Comparison of ENCODE assay signal across 25 cellular contexts in the genomic region with DNA sequence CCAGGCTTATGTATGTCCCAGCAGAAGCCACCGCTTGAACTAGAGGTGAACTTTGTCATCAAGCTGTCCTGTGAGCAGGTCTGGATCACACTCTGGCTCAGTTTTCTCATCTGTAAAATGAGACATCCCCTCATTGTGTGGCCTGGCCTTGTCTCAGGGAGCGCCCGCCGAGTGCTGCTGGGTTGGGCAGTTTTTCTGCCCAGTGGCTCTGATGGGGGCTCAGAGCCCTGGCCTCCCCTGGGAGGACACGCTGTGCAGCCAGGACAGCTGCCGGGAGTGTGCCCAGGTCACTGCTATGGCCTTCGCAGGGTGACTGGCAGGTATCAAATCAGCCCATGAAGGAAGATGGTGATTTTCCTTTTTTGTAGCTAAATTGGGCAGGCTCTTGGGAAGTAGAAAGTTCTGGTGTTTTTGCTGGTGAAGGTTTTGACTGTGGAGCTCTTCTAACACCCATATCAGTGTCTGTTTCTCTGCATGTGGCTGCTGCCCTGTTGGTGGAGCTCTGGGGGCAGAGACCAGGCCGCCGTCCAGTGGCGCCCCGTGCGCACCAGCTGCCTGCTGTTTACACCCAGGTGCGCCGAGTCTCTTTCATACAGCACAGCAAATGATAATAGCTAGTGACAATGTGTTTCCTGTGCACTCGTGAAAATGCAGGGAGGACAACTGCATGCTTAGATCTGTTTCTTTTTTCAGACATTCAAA. TPM values are rescaled to one million over a fixed set of nuclear protein-coding genes. Genes with fewer than 3 reads are reported as not detected.
DNase-seq lines count a peak whose midpoint lies in the region; ATAC-seq, FAIRE-seq and TF ChIP-seq lines count a peak whose summit lies in the region.
"Had no signal": no experiment of that assay in that cellular context is flagged by ENCODE, and none has a peak within 500 bp of the region (broad histone marks: within the 10 kb centered on the region; RNA-seq: fewer than 3 reads in every experiment).

No MANE protein-coding gene starts in this region.

- H3K9me3 ChIP-seq in T-helper 17 cell (ENCODE audit: control insufficient read depth, low read length, poor library complexity, severe bottlenecking) = no peaks in the 10 kb centered on the region
- H3K9me3 ChIP-seq in kidney (ENCODE audit: control insufficient read depth in 1 of 2, low read length in 2 of 2) = no peaks in the 10 kb centered on the region
- H3K9me3 ChIP-seq in upper lobe of right lung = no peaks in the 10 kb centered on the region
- H3K9me3 ChIP-seq: suprapubic skin had no signal

- H3K27ac ChIP-seq in kidney (ENCODE audit: low read depth in 2 of 2, low read length in 2 of 2) (no peak overlapping the region), upper lobe of right lung (no peak overlapping the region)
- H3K27ac ChIP-seq: foreskin keratinocyte, suprapubic skin had no signal

- peaks cover 4% of the 10 kb centered on the region for H3K27me3 Mint-ChIP-seq in activated naive CD8-positive, alpha-beta T cell
- H3K27me3 Mint-ChIP-seq in activated naive CD8-positive, alpha-beta T cell treated with anti-CD3 and anti-CD28 coated beads, Interleukin-2, amount 50 U/mL, for 24 hours = no peaks in the 10 kb centered on the region
- peaks cover 13% of the 10 kb centered on the region for H3K27me3 Mint-ChIP-seq in T-helper 17 cell
- H3K27me3 Mint-ChIP-seq in stimulated activated naive CD8-positive, alpha-beta T cell treated with anti-CD3 and anti-CD28 coated beads, Interleukin-15, amount 100 ng/mL, for 72 hours = peaks cover 14% of the 10 kb centered on the region

- H3K9me3 Mint-ChIP-seq in activated naive CD8-positive, alpha-beta T cell (ENCODE audit: low read depth) = no peaks in the 10 kb centered on the region
- H3K9me3 Mint-ChIP-seq in activated naive CD8-positive, alpha-beta T cell treated with anti-CD3 and anti-CD28 coated beads, Interleukin-2, amount 50 U/mL, for 24 hours = no peaks in the 10 kb centered on the region
- no peaks in the 10 kb centered on the region for H3K9me3 Mint-ChIP-seq in stimulated activated naive CD8-positive, alpha-beta T cell treated with anti-CD3 and anti-CD28 coated beads, Interleukin-15, amount 100 ng/mL, for 72 hours

- ATAC-seq in activated naive CD8-positive, alpha-beta T cell treated with anti-CD3 and anti-CD28 coated beads, Interleukin-2, amount 50 U/mL, for 24 hours = no peak
- ATAC-seq in T-helper 17 cell (no peak), upper lobe of right lung (no peak)
- ATAC-seq in stimulated activated naive CD8-positive, alpha-beta T cell treated with anti-CD3 and anti-CD28 coated beads, Interleukin-15, amount 100 ng/mL, for 72 hours = peak; percentile 18
- ATAC-seq: foreskin keratinocyte, K562, left ventricle myocardium superior, right cardiac atrium had no signal

- H3K27ac Mint-ChIP-seq in activated naive CD8-positive, alpha-beta T cell = no peak overlapping the region
- H3K27ac Mint-ChIP-seq in activated naive CD8-positive, alpha-beta T cell treated with anti-CD3 and anti-CD28 coated beads, Interleukin-2, amount 50 U/mL, for 24 hours = no peak overlapping the region
- peak overlapping the region; percentile 34 for H3K27ac Mint-ChIP-seq in T-helper 17 cell
- peak overlapping the region in 1 of 2 donors; percentile 12 for H3K27ac Mint-ChIP-seq in stimulated activated naive CD8-positive, alpha-beta T cell treated with anti-CD3 and anti-CD28 coated beads, Interleukin-15, amount 100 ng/mL, for 72 hours
- H3K27ac Mint-ChIP-seq: CD14-positive monocyte had no signal

- H3K9ac ChIP-seq in kidney (ENCODE audit: low read length in 2 of 2) = no peak overlapping the region

- H3K4me3 Mint-ChIP-seq in activated naive CD8-positive, alpha-beta T cell = peak overlapping the region; percentile 25
- no peak overlapping the region for H3K4me3 Mint-ChIP-seq in activated naive CD8-positive, alpha-beta T cell treated with anti-CD3 and anti-CD28 coated beads, Interleukin-2, amount 50 U/mL, for 24 hours
- peak overlapping the region; percentile 77 for H3K4me3 Mint-ChIP-seq in T-helper 17 cell
- H3K4me3 Mint-ChIP-seq in stimulated activated naive CD8-positive, alpha-beta T cell treated with anti-CD3 and anti-CD28 coated beads, Interleukin-15, amount 100 ng/mL, for 72 hours = peak overlapping the region in 1 of 2 donors; percentile 57
- H3K4me3 Mint-ChIP-seq: CD14-positive monocyte had no signal

- no peak for FAIRE-seq in kidney (lab: Jason Lieb, UNC)
- FAIRE-seq: K562 had no signal

- TF ChIP-seq CTCF in kidney (IDR thresholded peaks at IDR 0.05; ENCODE audit: borderline replicate concordance, extremely low read depth, insufficient read depth) = no peak
- TF ChIP-seq CTCF in upper lobe of right lung (IDR thresholded peaks at IDR 0.05) = no peak

- H3K36me3 ChIP-seq in kidney (ENCODE audit: control insufficient read depth in 1 of 2, insufficient read depth in 2 of 2, low read length in 2 of 2) (peaks cover 0 to 15% of the 10 kb centered on the region in 2 donors), upper lobe of right lung (no peaks in the 10 kb centered on the region)
- H3K36me3 ChIP-seq: suprapubic skin had no signal

- peaks cover 10% of the 10 kb centered on the region for H3K4me1 Mint-ChIP-seq in activated naive CD8-positive, alpha-beta T cell (ENCODE audit: low read depth)
- H3K4me1 Mint-ChIP-seq in activated naive CD8-positive, alpha-beta T cell treated with anti-CD3 and anti-CD28 coated beads, Interleukin-2, amount 50 U/mL, for 24 hours = no peaks in the 10 kb centered on the region
- peaks cover 8% of the 10 kb centered on the region for H3K4me1 Mint-ChIP-seq in T-helper 17 cell
- peaks cover 6% of the 10 kb centered on the region for H3K4me1 Mint-ChIP-seq in stimulated activated naive CD8-positive, alpha-beta T cell treated with anti-CD3 and anti-CD28 coated beads, Interleukin-15, amount 100 ng/mL, for 72 hours
- H3K4me1 Mint-ChIP-seq: CD14-positive monocyte had no signal

- no peak for DNase-seq in activated naive CD8-positive, alpha-beta T cell treated with anti-CD3 and anti-CD28 coated beads, Interleukin-2, amount 50 U/mL, for 24 hours
- peak; percentile 84 for DNase-seq in NCI-H146 (lab: John Stamatoyannopoulos, UW)
- no peak for DNase-seq in T-helper 17 cell
- DNase-seq in stimulated activated naive CD8-positive, alpha-beta T cell treated with anti-CD3 and anti-CD28 coated beads, Interleukin-15, amount 100 ng/mL, for 72 hours = no peak
- DNase-seq in kidney = no peak
- DNase-seq in upper lobe of right lung = no peak
- DNase-seq: activated gamma-delta T cell, cerebellar nuclear complex, DND-41, erythroblast, foreskin keratinocyte, left ventricle myocardium superior, MM.1S, NCI-H187, NCI-H524, nucleus accumbens, right cardiac atrium, Right ventricle myocardium superior had no signal

- intact Hi-C loops in kidney (cut with DNase I) = no loop called here
- intact Hi-C loops in upper lobe of right lung (cut with DNase I) = no loop called here

- H3K36me3 Mint-ChIP-seq in activated naive CD8-positive, alpha-beta T cell = peaks cover 7% of the 10 kb centered on the region
- H3K36me3 Mint-ChIP-seq in activated naive CD8-positive, alpha-beta T cell treated with anti-CD3 and anti-CD28 coated beads, Interleukin-2, amount 50 U/mL, for 24 hours (ENCODE audit: low read depth) = no peaks in the 10 kb centered on the region
- peaks cover 5% of the 10 kb centered on the region for H3K36me3 Mint-ChIP-seq in T-helper 17 cell (ENCODE audit: low read depth)
- H3K36me3 Mint-ChIP-seq: CD14-positive monocyte had no signal

- peaks cover 0 to 5% of the 10 kb centered on the region in 2 donors for H3K4me1 ChIP-seq in kidney (ENCODE audit: control insufficient read depth in 1 of 2, insufficient read depth in 1 of 2, low read depth in 1 of 2, low read length in 2 of 2)
- H3K4me1 ChIP-seq in upper lobe of right lung = no peaks in the 10 kb centered on the region
- H3K4me1 ChIP-seq: foreskin keratinocyte, suprapubic skin had no signal

- H3K27me3 ChIP-seq in upper lobe of right lung = peaks cover under 1% of the 10 kb centered on the region
- H3K27me3 ChIP-seq: foreskin keratinocyte had no signal

- H3K4me3 ChIP-seq in kidney (ENCODE audit: low read length in 2 of 2) (no peak overlapping the region), upper lobe of right lung (no peak overlapping the region)
- H3K4me3 ChIP-seq: K562, suprapubic skin had no signal

RNA-seq across cellular contexts. Expression of gene SLC7A9, which starts 40.8 kb away (rescaled TPM):
- total RNA-seq in T-helper 17 cell = under 1 TPM in 1 of 2 donors, not detected in 1; 0.30 TPM
- total RNA-seq in kidney = 2.6 TPM
- 40.0 TPM for polyA plus RNA-seq in kidney (ENCODE audit: insufficient read depth, low read depth, low replicate concordance)
- total RNA-seq in upper lobe of right lung = 0.46 TPM
- total RNA-seq: foreskin keratinocyte, H4, K562, left ventricle myocardium superior, OCI-LY7, Right ventricle myocardium superior had no signal
- polyA plus RNA-seq: AG04450, CD14-positive monocyte, K562 had no signal
